17 cellular contexts compared by ENCODE assay signal in the genomic region with DNA sequence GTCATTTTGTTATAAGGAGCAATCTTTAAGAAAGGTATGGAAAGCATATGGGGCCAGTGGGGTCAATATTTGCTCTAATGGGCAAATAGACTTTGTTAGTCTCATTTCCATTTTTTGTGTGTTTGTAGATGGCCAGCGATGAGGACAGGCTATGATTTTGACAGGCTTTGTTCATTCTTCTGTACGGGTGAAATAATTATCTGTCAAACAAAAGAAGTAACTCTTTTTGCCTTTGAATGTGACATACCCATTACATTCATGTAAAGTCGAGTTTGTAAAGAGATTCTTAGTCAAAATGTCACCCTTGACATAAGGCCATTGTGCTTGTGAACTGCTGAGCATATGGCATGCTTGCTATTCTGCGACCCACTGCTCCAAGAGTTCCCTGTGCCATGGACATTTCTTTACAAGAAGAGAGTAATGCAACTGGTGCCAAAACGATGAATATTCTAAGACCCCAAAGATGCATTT. TPM values are rescaled to one million over a fixed set of nuclear protein-coding genes. Genes with fewer than 3 reads are reported as not detected.
DNase-seq lines count a peak whose midpoint lies in the region; ATAC-seq and TF ChIP-seq lines count a peak whose summit lies in the region.
"Had no signal": no experiment of that assay in that cellular context is flagged by ENCODE, and none has a peak within 500 bp of the region (broad histone marks: within the 10 kb centered on the region; RNA-seq: fewer than 3 reads in every experiment).

No MANE protein-coding gene starts in this region.

- H4K91ac ChIP-seq in mesenchymal stem cell (ENCODE audit: low read length): no peak overlapping the region

- H3K18ac ChIP-seq in mesenchymal stem cell (ENCODE audit: low read depth in 1 of 2, low read length in 2 of 2): no peak overlapping the region

- no peak overlapping the region for H2BK5ac ChIP-seq in mesenchymal stem cell (ENCODE audit: low read depth, low read length, poor library complexity, severe bottlenecking)

- no peak overlapping the region for H3K14ac ChIP-seq in mesenchymal stem cell (ENCODE audit: low read length in 2 of 2)

- no peaks in the 10 kb centered on the region for H3K9me3 Mint-ChIP-seq in Calu3 (ENCODE audit: low read depth, unreplicated experiment)
- H3K9me3 Mint-ChIP-seq: IgD-negative memory B cell had no signal

- ATAC-seq in body of pancreas (no peak), upper lobe of left lung (ENCODE audit: low FRiP score in 2 of 2) (no peak)

- peaks cover 48% of the 10 kb centered on the region for H3K4me1 Mint-ChIP-seq in Calu3 (ENCODE audit: low read depth, unreplicated experiment)
- H3K4me1 Mint-ChIP-seq: CD14-positive monocyte, IgD-negative memory B cell had no signal

- H2BK12ac ChIP-seq in mesenchymal stem cell (ENCODE audit: low read length in 2 of 2): peak overlapping the region in 1 of 2 experiments; percentile 73

- H2AFZ ChIP-seq in mesenchymal stem cell (ENCODE audit: low read depth, low read length): no peak overlapping the region
- H2AFZ ChIP-seq: PC-9 had no signal

- no peaks in the 10 kb centered on the region for H3K27me3 Mint-ChIP-seq in Calu3 (ENCODE audit: unreplicated experiment)

- in situ Hi-C loops in GM13977 (cut with MboI; ENCODE audit: low pct_unique_long_range_greater_than_20kb, low sequenced_read_pairs, unreplicated experiment): no loop called here

- no peak for TF ChIP-seq EP300 in upper lobe of left lung (IDR thresholded peaks at IDR 0.05)

- H2BK15ac ChIP-seq in mesenchymal stem cell (ENCODE audit: low read depth, poor library complexity, severe bottlenecking): no peak overlapping the region

- peak overlapping the region; percentile 80 for H2AK5ac ChIP-seq in mesenchymal stem cell (ENCODE audit: low read length, severe bottlenecking)

- 40 to 49% methylated on average over 5 of the region's 5 CpGs for WGBS in body of pancreas, 2 donors
- WGBS in mesenchymal stem cell: 92% methylated on average over 4 of the region's 5 CpGs
- 61 to 69% methylated on average over 5 of the region's 5 CpGs for WGBS in upper lobe of left lung, 2 donors

- peaks cover 11% of the 10 kb centered on the region for H3K36me3 Mint-ChIP-seq in Calu3 (ENCODE audit: insufficient read depth, unreplicated experiment)
- H3K36me3 Mint-ChIP-seq: CD14-positive monocyte, IgD-negative memory B cell had no signal

- H3K79me1 ChIP-seq in mesenchymal stem cell (replicated peaks; ENCODE audit: low read length, poor library complexity, severe bottlenecking): no peaks in the 10 kb centered on the region

- no peak overlapping the region for H3K9ac ChIP-seq in mesenchymal stem cell (ENCODE audit: low read length)

- CTCF ChIA-PET in Calu3 (lab: Charles Lee): interaction anchor here (0.8 kb wide), 1 partner anchor 38 kb away, joined by 3 read pairs; the partner anchor contains the start of gene JAG1

- TF ChIP-seq POLR2A in body of pancreas (IDR thresholded peaks at IDR 0.05) (no peak), upper lobe of left lung (IDR thresholded peaks at IDR 0.05) (no peak)

- H3K4me3 ChIP-seq in body of pancreas (no peak overlapping the region), mesenchymal stem cell (ENCODE audit: insufficient read depth in 1 of 2, low read depth in 1 of 2, low read length in 2 of 2) (no peak overlapping the region), tibial artery (no peak overlapping the region), upper lobe of left lung (no peak overlapping the region)
- H3K4me3 ChIP-seq: PC-9, SJSA1 had no signal

- H2BK120ac ChIP-seq in mesenchymal stem cell (ENCODE audit: low read depth, low read length): no peak overlapping the region

- H3K9me3 ChIP-seq in body of pancreas (no peaks in the 10 kb centered on the region), mesenchymal stem cell (ENCODE audit: control insufficient read depth, low read length) (no peaks in the 10 kb centered on the region), tibial artery (no peaks in the 10 kb centered on the region), upper lobe of left lung (no peaks in the 10 kb centered on the region)
- H3K9me3 ChIP-seq: SJSA1 had no signal

- H3K4me3 Mint-ChIP-seq in Calu3 (ENCODE audit: low read depth, unreplicated experiment): peak overlapping the region; percentile 46
- H3K4me3 Mint-ChIP-seq: CD14-positive monocyte, IgD-negative memory B cell had no signal

- H3K27ac Mint-ChIP-seq in Calu3 (ENCODE audit: unreplicated experiment): peak overlapping the region; percentile 91
- H3K27ac Mint-ChIP-seq: CD14-positive monocyte, IgD-negative memory B cell had no signal

- TSS peak; percentile 90 for BruUV-seq in Calu3 (replicated peaks; lab: Mats Ljungman, UMichigan)

- H3K36me3 ChIP-seq in body of pancreas (replicated peaks in 1 of 2; ENCODE audit: insufficient read depth in 1 of 2, low read depth in 2 of 2) (no peaks in the 10 kb centered on the region), mesenchymal stem cell (ENCODE audit: control insufficient read depth in 1 of 2, insufficient read depth in 2 of 2, low read depth in 1 of 2, low read length in 2 of 2) (no peaks in the 10 kb centered on the region), tibial artery (no peaks in the 10 kb centered on the region), upper lobe of left lung (no peaks in the 10 kb centered on the region)
- H3K36me3 ChIP-seq: SJSA1 had no signal

- no peak overlapping the region for H3K4ac ChIP-seq in mesenchymal stem cell (ENCODE audit: low read depth in 1 of 2, low read length in 2 of 2)

- no peak for DNase-seq in Calu3
- no peak for DNase-seq in body of pancreas
- DNase-seq in mesenchymal stem cell: no peak
- no peak for DNase-seq in tibial artery
- no peak for DNase-seq in NCI-H748 treated with DMSO at 0.1 percent for 48 hours (lab: John Stamatoyannopoulos, UW)
- DNase-seq in GM13977 (ENCODE audit: low spot score): no peak
- no peak for DNase-seq in upper lobe of left lung
- DNase-seq: H7, Kasumi-1, MM.1S, NCI-H1092 treated with DMSO at 0.1 percent for 48 hours, NCI-H187, NCI-H82, PC-9 had no signal

- no peak overlapping the region for H4K8ac ChIP-seq in mesenchymal stem cell (ENCODE audit: low read length)

- TF ChIP-seq CTCF in Calu3 (IDR thresholded peaks at IDR 0.05; ENCODE audit: unreplicated experiment): no peak
- no peak for TF ChIP-seq CTCF in body of pancreas (IDR thresholded peaks at IDR 0.05)
- TF ChIP-seq CTCF in tibial artery (IDR thresholded peaks at IDR 0.05): no peak
- no peak for TF ChIP-seq CTCF in GM13977 (IDR thresholded peaks at IDR 0.05; ENCODE audit: extremely low read depth, insufficient read depth, missing control alignments)
- TF ChIP-seq CTCF in upper lobe of left lung (IDR thresholded peaks at IDR 0.05): no peak

- H3K27me3 ChIP-seq in body of pancreas (no peaks in the 10 kb centered on the region), mesenchymal stem cell (ENCODE audit: control insufficient read depth in 1 of 2, insufficient read depth in 1 of 2, low read length in 2 of 2) (no peaks in the 10 kb centered on the region), tibial artery (no peaks in the 10 kb centered on the region), upper lobe of left lung (no peaks in the 10 kb centered on the region)
- H3K27me3 ChIP-seq: SJSA1 had no signal

- H3K23ac ChIP-seq in mesenchymal stem cell (ENCODE audit: low read length in 2 of 2): no peak overlapping the region

- intact Hi-C loops in Calu3 (cut with micrococcal nuclease; ENCODE audit: unreplicated experiment) (loop anchor here (1.0 to 2.0 kb wide), 2 partner anchors 149 to 238 kb away; no protein-coding TSS in a partner anchor), body of pancreas (cut with DNase I) (no loop called here), tibial artery (cut with DNase I; ENCODE audit: low total_unique reads) (no loop called here)

- H3K4me1 ChIP-seq in body of pancreas (peaks cover 42% of the 10 kb centered on the region), mesenchymal stem cell (ENCODE audit: control insufficient read depth, insufficient read depth, low read depth, low read length) (peaks cover 13% of the 10 kb centered on the region), tibial artery (peaks cover 3 to 80% (median 34%) of the 10 kb centered on the region in 4 donors), upper lobe of left lung (peaks cover 0 to 12% (median 8%) of the 10 kb centered on the region in 4 donors)

- no peak overlapping the region for H3K4me2 ChIP-seq in mesenchymal stem cell (ENCODE audit: low read length, poor library complexity, severe bottlenecking)
- H3K4me2 ChIP-seq: PC-9 had no signal

- H3K27ac ChIP-seq in body of pancreas (peak overlapping the region; percentile 41 to 85 (median 80)), mesenchymal stem cell (ENCODE audit: low read length, poor library complexity, severe bottlenecking) (no peak overlapping the region), tibial artery (peak overlapping the region; percentile 34 to 62), upper lobe of left lung (no peak overlapping the region)
- H3K27ac ChIP-seq: PC-9, SJSA1 had no signal

RNA-seq across cellular contexts. Expression of gene JAG1, which starts 38.1 kb away (rescaled TPM):
- total RNA-seq in Calu3 (2022) (156 and 245 TPM in 2 replicates), body of pancreas (10 to 100 TPM; 41.2 to 55.7 TPM), upper lobe of left lung (10 to 100 TPM; 37.7 to 57.4 (median 47.0) TPM)
- polyA plus RNA-seq in mesenchymal stem cell (2013, experiment 1 of 2): 13.2 TPM
- 12.6 TPM for polyA plus RNA-seq in mesenchymal stem cell (2013, experiment 2 of 2)
- polyA plus RNA-seq: IgD-negative memory B cell had no signal

Comparison
In these comparisons a context has a peak if more than half of its experiments do, and no peak if none do; other contexts are left out.
1. H3K27ac ChIP-seq: peak in body of pancreas (4 of 4) and tibial artery (2 of 2); none in mesenchymal stem cell (single experiment) and upper lobe of left lung (0 of 4).